ENCODE assay signal across 12 cellular contexts in the genomic region with DNA sequence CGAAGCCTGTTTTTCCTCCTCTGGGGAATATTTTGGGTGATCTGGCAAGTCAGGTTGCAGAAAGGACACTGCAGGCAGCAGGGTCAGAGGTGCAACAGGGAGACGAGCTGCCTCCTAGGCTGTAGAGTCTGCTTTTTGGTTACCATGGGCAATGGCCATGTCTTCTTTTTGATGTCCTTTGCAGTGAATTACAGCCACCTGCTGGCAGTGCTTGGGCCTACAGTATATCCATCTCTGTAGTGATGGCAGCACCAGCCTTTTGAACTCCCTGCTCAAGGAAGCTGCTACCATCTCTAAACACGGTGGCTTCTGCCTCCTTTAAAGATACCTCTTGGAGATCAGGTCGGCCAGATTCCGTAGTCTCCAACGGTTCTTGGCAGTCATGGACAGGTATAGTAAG.
A peak's percentile ranks its signal among the peaks of the same experiment; 100 is the strongest.
DNase-seq lines count a peak whose midpoint lies in the region; ATAC-seq, FAIRE-seq and TF ChIP-seq lines count a peak whose summit lies in the region.
"Had no signal": no experiment of that assay in that cellular context is flagged by ENCODE, and none has a peak within 500 bp of the region (broad histone marks: within the 10 kb centered on the region; RNA-seq: fewer than 3 reads in every experiment).

No MANE protein-coding gene starts in this region.

- 12% methylated on average over 6 of the region's 6 CpGs for WGBS in A549 (ENCODE audit: missing lambda C conversion rate)
- WGBS in endodermal cell (ENCODE audit: insufficient coverage in 1 of 2, insufficient read length in 1 of 2), 2 experiments, result 63 to 83% methylated on average over 1 to 6 of the region's 6 CpGs

- peaks cover 1% of the 10 kb centered on the region for H3K9me3 Mint-ChIP-seq in endodermal cell
- peaks cover 1% of the 10 kb centered on the region for H3K9me3 Mint-ChIP-seq in activated CD8-positive, alpha-beta memory T cell treated with anti-CD3 and anti-CD28 coated beads, Interleukin-2, amount 10 ng/mL, durations not matched to agents 7 days and 5 days (ENCODE audit: low read depth)

- H3K4me1 ChIP-seq in A549 (no peaks in the 10 kb centered on the region), endodermal cell (ENCODE audit: control insufficient read depth, insufficient read depth, low read length) (peaks cover 10% of the 10 kb centered on the region)

- POLR2A ChIA-PET in A549 (lab: Yijun Ruan, JAX), result no interaction called here

- H3K36me3 ChIP-seq in endodermal cell (ENCODE audit: control insufficient read depth, insufficient read depth, low read length) (no peaks in the 10 kb centered on the region), H7 (replicated peaks; ENCODE audit: control insufficient read depth, insufficient read depth, low read length) (no peaks in the 10 kb centered on the region), MG63 (no peaks in the 10 kb centered on the region)

- no peak overlapping the region for H3K27ac Mint-ChIP-seq in endodermal cell
- H3K27ac Mint-ChIP-seq in activated CD8-positive, alpha-beta memory T cell treated with anti-CD3 and anti-CD28 coated beads, Interleukin-2, amount 10 ng/mL, durations not matched to agents 7 days and 5 days, result no peak overlapping the region

- H3K9me3 ChIP-seq in A549 (peaks cover 36% of the 10 kb centered on the region), endodermal cell (ENCODE audit: control insufficient read depth, low read length) (peaks cover 8% of the 10 kb centered on the region), MG63 (no peaks in the 10 kb centered on the region)

- no peak for TF ChIP-seq EP300 in A549 (IDR thresholded peaks at IDR 0.05)

- H3K4me1 Mint-ChIP-seq in endodermal cell, result peaks cover 52% of the 10 kb centered on the region
- H3K4me1 Mint-ChIP-seq in activated CD8-positive, alpha-beta memory T cell treated with anti-CD3 and anti-CD28 coated beads, Interleukin-2, amount 10 ng/mL, durations not matched to agents 7 days and 5 days, result no peaks in the 10 kb centered on the region

- TF ChIP-seq RAD21 in A549 (conservative IDR thresholded peaks at IDR 0.05 in 1 of 2, IDR thresholded peaks at IDR 0.05 in 1 of 2), result peak; percentile 34 to 68; a peak in 3 of 5 replicates

- no peaks in the 10 kb centered on the region for H3K27me3 ChIP-seq in endodermal cell (ENCODE audit: control insufficient read depth, insufficient read depth, low read length, poor library complexity, severe bottlenecking)
- H3K27me3 ChIP-seq in H7 (ENCODE audit: control insufficient read depth, insufficient read depth, low read length), result no peaks in the 10 kb centered on the region
- H3K27me3 ChIP-seq in MG63, result peaks cover 12% of the 10 kb centered on the region

- TF ChIP-seq CTCF in A549 (IDR thresholded peaks at IDR 0.05) (0 out of 3 replicates have a peak, but pooled peaks have one; percentile 15), endodermal cell (conservative IDR thresholded peaks at IDR 0.05) (peak; percentile 80)

- H3K9ac ChIP-seq in endodermal cell (ENCODE audit: extremely low read depth, low read length, poor library complexity, severe bottlenecking), result no peak overlapping the region

- H3K27ac ChIP-seq in A549, result no peak overlapping the region
- no peak overlapping the region for H3K27ac ChIP-seq in endodermal cell (ENCODE audit: low read depth, low read length)
- H3K27ac ChIP-seq: skin epidermis had no signal

- peak; percentile 18 to 64 for DNase-seq in A549 (ENCODE audit: low read depth in 1 of 2, low spot score in 1 of 2)
- peak; percentile 4 for DNase-seq in G401 (ENCODE audit: low spot score)
- DNase-seq in NCI-H69 (lab: John Stamatoyannopoulos, UW), result peak; percentile 13
- DNase-seq in endodermal cell, result peak; percentile 80
- no peak for DNase-seq in H7
- no peak for DNase-seq in HuH-7.5 (ENCODE audit: low spot score)
- DNase-seq in MG63, result no peak
- no peak for DNase-seq in activated CD8-positive, alpha-beta memory T cell treated with anti-CD3 and anti-CD28 coated beads, Interleukin-2, amount 10 ng/mL, durations not matched to agents 7 days and 5 days
- DNase-seq: anterior cingulate cortex had no signal

- peak; percentile 84 for FAIRE-seq in A549 (lab: Jason Lieb, UNC)
- FAIRE-seq: G401.6, TTC549 had no signal

- H3K4me2 ChIP-seq in A549, result no peak overlapping the region

- no peak for TF ChIP-seq POLR2A in A549 (IDR thresholded peaks at IDR 0.05; ENCODE audit: low read length)

- no peaks in the 10 kb centered on the region for H3K27me3 Mint-ChIP-seq in endodermal cell (ENCODE audit: insufficient read depth)
- H3K27me3 Mint-ChIP-seq in activated CD8-positive, alpha-beta memory T cell treated with anti-CD3 and anti-CD28 coated beads, Interleukin-2, amount 10 ng/mL, durations not matched to agents 7 days and 5 days, result peaks cover 12% of the 10 kb centered on the region

- no peak overlapping the region for H3K4me3 Mint-ChIP-seq in endodermal cell
- no peak overlapping the region for H3K4me3 Mint-ChIP-seq in activated CD8-positive, alpha-beta memory T cell treated with anti-CD3 and anti-CD28 coated beads, Interleukin-2, amount 10 ng/mL, durations not matched to agents 7 days and 5 days

- no peaks in the 10 kb centered on the region for H3K36me3 Mint-ChIP-seq in endodermal cell (ENCODE audit: low read depth)
- no peaks in the 10 kb centered on the region for H3K36me3 Mint-ChIP-seq in activated CD8-positive, alpha-beta memory T cell treated with anti-CD3 and anti-CD28 coated beads, Interleukin-2, amount 10 ng/mL, durations not matched to agents 7 days and 5 days

- CTCF ChIA-PET in A549 (lab: Yijun Ruan, JAX), result interaction anchor here (1.7 kb wide), 1 partner anchor 12 kb away, joined by 5 read pairs; no protein-coding TSS in a partner anchor
- CTCF ChIA-PET in activated CD8-positive, alpha-beta memory T cell treated with anti-CD3 and anti-CD28 coated beads, Interleukin-2, amount 10 ng/mL, durations not matched to agents 7 days and 5 days (lab: Charles Lee), result no interaction called here

- ATAC-seq in A549, result peak; percentile 63 to 87
- ATAC-seq in activated CD8-positive, alpha-beta memory T cell treated with anti-CD3 and anti-CD28 coated beads, Interleukin-2, amount 10 ng/mL, durations not matched to agents 7 days and 5 days, result no peak

- no peak overlapping the region for H3K4me3 ChIP-seq in A549
- H3K4me3 ChIP-seq in endodermal cell (ENCODE audit: low read length), result no peak overlapping the region
- no peak overlapping the region for H3K4me3 ChIP-seq in H7 (ENCODE audit: insufficient read depth, low read depth, low read length)
- no peak overlapping the region for H3K4me3 ChIP-seq in MG63
- H3K4me3 ChIP-seq: skin epidermis had no signal

- in situ Hi-C loops in G401 (cut with HindIII; ENCODE audit: low sequenced_read_pairs), result no loop called here

TF ChIP-seq in A549, 52 proteins besides CTCF, POLR2A, EP300 and RAD21 (continues in another document):
- TF ChIP-seq MAFK (IDR thresholded peaks at IDR 0.05; ENCODE audit: partially characterized antibody) (no peak), SMC3 (IDR thresholded peaks at IDR 0.05) (no peak), ZC3H11A (IDR thresholded peaks at IDR 0.05) (no peak), CBX8 (IDR thresholded peaks at IDR 0.05) (no peak), JUN (IDR thresholded peaks at IDR 0.05) (no peak), HOXB5 (CRISPR knock-in tag; IDR thresholded peaks at IDR 0.05) (no peak), FOSB (CRISPR knock-in tag; IDR thresholded peaks at IDR 0.05) (no peak)
- TF ChIP-seq, protein P1, sequence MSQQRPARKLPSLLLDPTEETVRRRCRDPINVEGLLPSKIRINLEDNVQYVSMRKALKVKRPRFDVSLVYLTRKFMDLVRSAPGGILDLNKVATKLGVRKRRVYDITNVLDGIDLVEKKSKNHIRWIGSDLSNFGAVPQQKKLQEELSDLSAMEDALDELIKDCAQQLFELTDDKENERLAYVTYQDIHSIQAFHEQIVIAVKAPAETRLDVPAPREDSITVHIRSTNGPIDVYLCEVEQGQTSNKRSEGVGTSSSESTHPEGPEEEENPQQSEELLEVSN (IDR thresholded peaks at IDR 0.05; ENCODE audit: borderline replicate concordance, low read depth), result no peak
- TF ChIP-seq, protein P2, sequence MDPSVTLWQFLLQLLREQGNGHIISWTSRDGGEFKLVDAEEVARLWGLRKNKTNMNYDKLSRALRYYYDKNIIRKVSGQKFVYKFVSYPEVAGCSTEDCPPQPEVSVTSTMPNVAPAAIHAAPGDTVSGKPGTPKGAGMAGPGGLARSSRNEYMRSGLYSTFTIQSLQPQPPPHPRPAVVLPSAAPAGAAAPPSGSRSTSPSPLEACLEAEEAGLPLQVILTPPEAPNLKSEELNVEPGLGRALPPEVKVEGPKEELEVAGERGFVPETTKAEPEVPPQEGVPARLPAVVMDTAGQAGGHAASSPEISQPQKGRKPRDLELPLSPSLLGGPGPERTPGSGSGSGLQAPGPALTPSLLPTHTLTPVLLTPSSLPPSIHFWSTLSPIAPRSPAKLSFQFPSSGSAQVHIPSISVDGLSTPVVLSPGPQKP (IDR thresholded peaks at IDR 0.05; ENCODE audit: low read depth, low read length), result no peak
- TF ChIP-seq, protein P3, sequence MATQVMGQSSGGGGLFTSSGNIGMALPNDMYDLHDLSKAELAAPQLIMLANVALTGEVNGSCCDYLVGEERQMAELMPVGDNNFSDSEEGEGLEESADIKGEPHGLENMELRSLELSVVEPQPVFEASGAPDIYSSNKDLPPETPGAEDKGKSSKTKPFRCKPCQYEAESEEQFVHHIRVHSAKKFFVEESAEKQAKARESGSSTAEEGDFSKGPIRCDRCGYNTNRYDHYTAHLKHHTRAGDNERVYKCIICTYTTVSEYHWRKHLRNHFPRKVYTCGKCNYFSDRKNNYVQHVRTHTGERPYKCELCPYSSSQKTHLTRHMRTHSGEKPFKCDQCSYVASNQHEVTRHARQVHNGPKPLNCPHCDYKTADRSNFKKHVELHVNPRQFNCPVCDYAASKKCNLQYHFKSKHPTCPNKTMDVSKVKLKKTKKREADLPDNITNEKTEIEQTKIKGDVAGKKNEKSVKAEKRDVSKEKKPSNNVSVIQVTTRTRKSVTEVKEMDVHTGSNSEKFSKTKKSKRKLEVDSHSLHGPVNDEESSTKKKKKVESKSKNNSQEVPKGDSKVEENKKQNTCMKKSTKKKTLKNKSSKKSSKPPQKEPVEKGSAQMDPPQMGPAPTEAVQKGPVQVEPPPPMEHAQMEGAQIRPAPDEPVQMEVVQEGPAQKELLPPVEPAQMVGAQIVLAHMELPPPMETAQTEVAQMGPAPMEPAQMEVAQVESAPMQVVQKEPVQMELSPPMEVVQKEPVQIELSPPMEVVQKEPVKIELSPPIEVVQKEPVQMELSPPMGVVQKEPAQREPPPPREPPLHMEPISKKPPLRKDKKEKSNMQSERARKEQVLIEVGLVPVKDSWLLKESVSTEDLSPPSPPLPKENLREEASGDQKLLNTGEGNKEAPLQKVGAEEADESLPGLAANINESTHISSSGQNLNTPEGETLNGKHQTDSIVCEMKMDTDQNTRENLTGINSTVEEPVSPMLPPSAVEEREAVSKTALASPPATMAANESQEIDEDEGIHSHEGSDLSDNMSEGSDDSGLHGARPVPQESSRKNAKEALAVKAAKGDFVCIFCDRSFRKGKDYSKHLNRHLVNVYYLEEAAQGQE (IDR thresholded peaks at IDR 0.05), result no peak

Comparison
In these comparisons a context has a peak if more than half of its experiments do, and no peak if none do; other contexts are left out.
1. DNase-seq: peak in A549 (2 of 2), G401 (single experiment), NCI-H69 (single experiment) and endodermal cell (single experiment); none in H7 (single experiment), HuH-7.5 (single experiment), MG63 (single experiment) and activated CD8-positive, alpha-beta memory T cell treated with anti-CD3 and anti-CD28 coated beads, Interleukin-2, amount 10 ng/mL, durations not matched to agents 7 days and 5 days (single experiment).